Comparison of ENCODE assay signal across 20 cellular contexts in the genomic region with DNA sequence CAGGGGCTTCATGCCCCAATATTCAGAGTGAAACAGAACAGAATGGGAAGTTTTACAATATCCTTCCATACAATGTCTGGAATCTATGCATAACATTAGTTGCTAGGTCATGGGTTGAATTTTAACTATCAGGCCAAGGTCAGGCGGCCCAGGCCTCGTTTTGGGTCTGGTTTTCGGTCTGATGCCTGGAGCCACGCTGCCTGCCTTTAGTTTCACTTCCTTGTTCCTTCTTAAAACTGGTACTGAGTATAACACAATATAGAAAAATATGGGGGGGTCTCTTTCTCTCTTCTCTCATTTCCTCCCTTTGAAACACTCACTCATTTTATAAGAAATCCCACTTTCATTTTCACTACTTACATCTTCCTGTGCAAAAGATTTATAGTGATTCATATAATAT.
DNase-seq lines count a peak whose midpoint lies in the region; ATAC-seq and TF ChIP-seq lines count a peak whose summit lies in the region.
"Had no signal": no experiment of that assay in that cellular context is flagged by ENCODE, and none has a peak within 500 bp of the region (broad histone marks: within the 10 kb centered on the region; RNA-seq: fewer than 3 reads in every experiment).

No MANE protein-coding gene starts in this region.

- no peak overlapping the region for H3K4me2 ChIP-seq in trophoblast cell (ENCODE audit: low read length)

- no peak overlapping the region for H2AK5ac ChIP-seq in trophoblast cell (ENCODE audit: low read length)

- DNase-seq in GM20000 (ENCODE audit: low spot score) (peak; percentile 6), trophoblast cell (no peak), NCI-H226 (no peak), KG1 (lab: John Stamatoyannopoulos, UW) (no peak), NCI-H2196 (lab: John Stamatoyannopoulos, UW; ENCODE audit: unreplicated experiment) (no peak)
- DNase-seq: activated CD8-positive, alpha-beta T cell treated with anti-CD3 and anti-CD28 coated beads, Interleukin-2, amount 10 ng/mL, durations not matched to agents 7 days and 5 days; amygdala; C1 segment of cervical spinal cord; foreskin keratinocyte; KBM-7; NCI-H1417; NCI-H446 treated with DMSO at 0.1 percent for 48 hours; pancreas; PC-3; stimulated activated CD4-positive, alpha-beta T cell treated with anti-CD3 and anti-CD28 coated beads, Interleukin-2, amount 100 ng/mL, for 48 hours had no signal

- H2BK120ac ChIP-seq in trophoblast cell (ENCODE audit: insufficient read depth, low read length, poor library complexity): no peak overlapping the region

- H3K79me2 ChIP-seq in trophoblast cell (ENCODE audit: control insufficient read depth, insufficient read depth, low read length, poor library complexity): no peaks in the 10 kb centered on the region

- H3K27me3 ChIP-seq in trophoblast cell (ENCODE audit: insufficient read depth, low read length): no peaks in the 10 kb centered on the region
- H3K27me3 ChIP-seq: foreskin keratinocyte, pancreas had no signal

- peak; percentile 94 for ATAC-seq in HG02938 (IDR thresholded peaks at IDR 0.05; ENCODE audit: unreplicated experiment)
- peak; percentile 90 for ATAC-seq in HG03571 (IDR thresholded peaks at IDR 0.05; ENCODE audit: unreplicated experiment)
- ATAC-seq: activated CD8-positive, alpha-beta T cell treated with anti-CD3 and anti-CD28 coated beads, Interleukin-2, amount 10 ng/mL, durations not matched to agents 7 days and 5 days; activated T-helper 17 cell treated with anti-CD3 and anti-CD28 coated beads, Interleukin-2, amount 50 U/mL, for 72 hours; foreskin keratinocyte; pancreas; PC-3 had no signal

- H2BK5ac ChIP-seq in trophoblast cell (ENCODE audit: low read depth, low read length, poor library complexity): no peak overlapping the region

- H3K23ac ChIP-seq in trophoblast cell (ENCODE audit: low read length): no peak overlapping the region

- H3K4me3 ChIP-seq in trophoblast cell (ENCODE audit: low read depth, low read length): no peak overlapping the region
- H3K4me3 ChIP-seq: pancreas, thoracic aorta had no signal

- no peak for TF ChIP-seq CTCF in GM20000 (IDR thresholded peaks at IDR 0.05; ENCODE audit: extremely low read depth, missing control alignments)

- peaks cover 0 to 3% of the 10 kb centered on the region in 2 experiments for H3K36me3 ChIP-seq in trophoblast cell (ENCODE audit: control insufficient read depth in 1 of 2, insufficient read depth in 2 of 2, low read length in 2 of 2)
- H3K36me3 ChIP-seq: pancreas, thoracic aorta had no signal

- H3K4me1 ChIP-seq in trophoblast cell (ENCODE audit: control insufficient read depth in 1 of 2, insufficient read depth in 2 of 2, low read length in 2 of 2): peaks cover 2% of the 10 kb centered on the region in 2 experiments
- H3K4me1 ChIP-seq: foreskin keratinocyte, pancreas had no signal

- H2AFZ ChIP-seq in trophoblast cell (ENCODE audit: insufficient read depth, low read length, poor library complexity): no peak overlapping the region

- no CpG with 5 or more reads among the region's 4 CpGs for WGBS in trophoblast cell (ENCODE audit: extremely low coverage, insufficient coverage, insufficient read length)

- H4K8ac ChIP-seq in trophoblast cell (ENCODE audit: low read depth, low read length): no peak overlapping the region

- no peak overlapping the region for H3K14ac ChIP-seq in trophoblast cell (ENCODE audit: low read length)

- no peak overlapping the region for H4K12ac ChIP-seq in trophoblast cell (ENCODE audit: low read depth, low read length)

- H3K79me1 ChIP-seq in trophoblast cell (ENCODE audit: low read length): peaks cover 9% of the 10 kb centered on the region

- no peak overlapping the region for H3K9ac ChIP-seq in trophoblast cell (ENCODE audit: low read length)

- peak overlapping the region; percentile 58 for H3K27ac ChIP-seq in trophoblast cell (ENCODE audit: low read depth, low read length)
- H3K27ac ChIP-seq: foreskin keratinocyte, HL-60, pancreas, thoracic aorta had no signal

- no peaks in the 10 kb centered on the region for H3K9me3 ChIP-seq in trophoblast cell (ENCODE audit: insufficient read depth, low read depth, low read length)
- H3K9me3 ChIP-seq: pancreas, thoracic aorta had no signal

- no peak overlapping the region for H2BK12ac ChIP-seq in trophoblast cell (ENCODE audit: low read length)

- H3K4ac ChIP-seq in trophoblast cell (ENCODE audit: low read depth, low read length): no peak overlapping the region

- no peak overlapping the region for H3K18ac ChIP-seq in trophoblast cell (ENCODE audit: low read length)

- H4K91ac ChIP-seq in trophoblast cell (ENCODE audit: low read depth, low read length): no peak overlapping the region
